In the genomic region with DNA sequence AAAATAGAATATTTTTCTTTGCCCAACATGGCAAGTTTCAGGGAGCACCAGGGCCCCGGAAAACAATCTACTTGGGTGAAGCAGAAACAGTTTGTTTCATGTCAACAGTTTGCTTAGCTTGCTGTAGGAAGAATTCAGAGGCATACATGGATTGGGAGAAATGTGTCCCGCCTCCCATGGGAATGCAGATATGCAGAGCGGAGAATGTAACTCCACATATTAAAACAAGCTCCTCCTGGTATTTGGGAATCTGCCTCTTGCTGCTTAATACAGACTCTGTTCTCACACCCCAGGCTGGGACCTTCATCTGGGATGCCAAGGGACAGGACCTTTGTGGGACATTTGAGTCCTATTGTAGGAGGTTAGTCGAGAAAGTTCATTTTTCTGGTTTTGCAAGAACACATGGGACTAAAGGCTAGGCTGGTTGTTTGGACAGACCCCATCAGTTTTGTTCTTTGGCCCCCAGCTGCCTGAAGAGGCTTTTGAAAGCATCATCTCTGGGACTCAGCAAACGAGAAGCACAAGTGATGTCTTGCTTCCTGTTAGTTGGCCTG, we compare ENCODE assay signal across 2 cellular contexts.
TF ChIP-seq lines count a peak whose summit lies in the region.

No MANE protein-coding gene starts in this region.

TF ChIP-seq in SK-N-SH, 30 proteins besides CTCF, POLR2A, EP300 and RAD21 (continued from another document):
- TF ChIP-seq, protein P1, sequence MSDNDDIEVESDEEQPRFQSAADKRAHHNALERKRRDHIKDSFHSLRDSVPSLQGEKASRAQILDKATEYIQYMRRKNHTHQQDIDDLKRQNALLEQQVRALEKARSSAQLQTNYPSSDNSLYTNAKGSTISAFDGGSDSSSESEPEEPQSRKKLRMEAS (IDR thresholded peaks at IDR 0.05; ENCODE audit: low read depth): no peak
- TF ChIP-seq ZBTB33 (IDR thresholded peaks at IDR 0.05; ENCODE audit: borderline replicate concordance, low read depth): no peak

TF ChIP-seq in SK-N-SH treated with all-trans-retinoic acid at 6 μM for 48 hours, 23 proteins besides CTCF, POLR2A, EP300 and RAD21 (continued from another document):
- TF ChIP-seq ZNF565 (CRISPR knock-in tag; conservative IDR thresholded peaks at IDR 0.05; ENCODE audit: low read depth) (no peak), PATZ1 (CRISPR knock-in tag; IDR thresholded peaks at IDR 0.05; ENCODE audit: borderline replicate concordance) (no peak), ZNF8 (CRISPR knock-in tag; IDR thresholded peaks at IDR 0.05) (no peak), ISL1 (CRISPR knock-in tag; IDR thresholded peaks at IDR 0.05) (no peak), BACH2 (CRISPR knock-in tag; IDR thresholded peaks at IDR 0.05; ENCODE audit: borderline replicate concordance) (no peak), POU6F1 (CRISPR knock-in tag; IDR thresholded peaks at IDR 0.05; ENCODE audit: borderline replicate concordance, low read depth) (no peak), ESRRG (CRISPR knock-in tag; IDR thresholded peaks at IDR 0.05) (no peak), PPARA (CRISPR knock-in tag; IDR thresholded peaks at IDR 0.05; ENCODE audit: borderline replicate concordance) (no peak), CSRNP3 (CRISPR knock-in tag; IDR thresholded peaks at IDR 0.05) (no peak), GLIS3 (CRISPR knock-in tag; IDR thresholded peaks at IDR 0.05) (no peak), ZC3H10 (CRISPR knock-in tag; IDR thresholded peaks at IDR 0.05) (no peak)
